ENCODE assay signal across 23 cellular contexts in genomic region chr21:26236281-26236680, GRCh38.
DNase-seq lines count a peak whose midpoint lies in the region; ATAC-seq and TF ChIP-seq lines count a peak whose summit lies in the region.
"Had no signal": no experiment of that assay in that cellular context is flagged by ENCODE, and none has a peak within 500 bp of the region (broad histone marks: within the 10 kb centered on the region; RNA-seq: fewer than 3 reads in every experiment).

No MANE protein-coding gene starts in this region.

- no peak overlapping the region for H2AK5ac ChIP-seq in mesendoderm (ENCODE audit: low read length)

- H3K4me3 ChIP-seq in mammary epithelial cell (replicated peaks in 1 of 3; ENCODE audit: insufficient read depth in 1 of 3, low read depth in 2 of 3, low read length in 3 of 3) = no peak overlapping the region
- H3K4me3 ChIP-seq in adipocyte (ENCODE audit: low read length) = peak overlapping the region; percentile 45
- H3K4me3 ChIP-seq in mesendoderm (ENCODE audit: low read length) = no peak overlapping the region
- H3K4me3 ChIP-seq: K562, SJSA1 had no signal

- no peak overlapping the region for H3K23ac ChIP-seq in mesendoderm (ENCODE audit: low read length)

- H3K9me3 ChIP-seq in mammary epithelial cell (replicated peaks; ENCODE audit: insufficient read depth, low read length) (no peaks in the 10 kb centered on the region), adipocyte (ENCODE audit: control insufficient read depth, low read length) (no peaks in the 10 kb centered on the region)
- H3K9me3 ChIP-seq: SJSA1 had no signal

- no peaks in the 10 kb centered on the region for H3K9me3 Mint-ChIP-seq in MCF 10A (ENCODE audit: unreplicated experiment)

- H3K4me1 ChIP-seq in mammary epithelial cell (ENCODE audit: insufficient read depth, low read length) (no peaks in the 10 kb centered on the region), adipocyte (ENCODE audit: control insufficient read depth, insufficient read depth, low read length) (peaks cover 20% of the 10 kb centered on the region), mesendoderm (ENCODE audit: control insufficient read depth, low read depth, low read length) (no peaks in the 10 kb centered on the region)
- H3K4me1 ChIP-seq: SJSA1 had no signal

- no peak overlapping the region for H2BK120ac ChIP-seq in mesendoderm (ENCODE audit: low read depth, low read length)

- DNase-seq in mammary epithelial cell = peak; percentile 4
- DNase-seq in MCF 10A (ENCODE audit: unreplicated experiment) = no peak
- DNase-seq in adipocyte (ENCODE audit: low read depth) = peak; percentile 3
- DNase-seq in mesendoderm = no peak
- DNase-seq in Kasumi-1 (lab: John Stamatoyannopoulos, UW) = no peak
- DNase-seq in activated CD4-positive, alpha-beta T cell treated with anti-CD3 and anti-CD28 coated beads, Interleukin-2, amount 50 U/mL, for 4 hours = no peak
- DNase-seq: 8988T; AML-193; Calu3; CD8-positive, alpha-beta memory T cell; DMS153; H9; MV-4-11; NCI-H1105 treated with DMSO at 0.1 percent for 48 hours; NCI-H2029 treated with DMSO at 0.1 percent for 48 hours; NCI-H2171 treated with DMSO at 0.1 percent for 48 hours; NCI-H524 treated with DMSO at 0.1 percent for 48 hours; NCI-H82 had no signal

- intact Hi-C loops in mammary epithelial cell (cut with micrococcal nuclease) (no loop called here), MCF 10A (cut with micrococcal nuclease) (no loop called here)

- H3K4me2 ChIP-seq in mammary epithelial cell (ENCODE audit: insufficient read depth, low read depth, low read length) = no peak overlapping the region
- no peak overlapping the region for H3K4me2 ChIP-seq in mesendoderm (ENCODE audit: low read length)

- no peaks in the 10 kb centered on the region for H3K27me3 Mint-ChIP-seq in MCF 10A (ENCODE audit: insufficient read depth, unreplicated experiment)
- H3K27me3 Mint-ChIP-seq: CD8-positive, alpha-beta memory T cell had no signal

- TF ChIP-seq CTCF in mammary epithelial cell (conservative IDR thresholded peaks at IDR 0.05 in 1 of 2, IDR thresholded peaks at IDR 0.05 in 1 of 2; ENCODE audit: extremely low read depth in 1 of 2, insufficient read depth in 1 of 2, low read depth in 1 of 2, low read length in 2 of 2) = no peak
- no peak for TF ChIP-seq CTCF in MCF 10A (IDR thresholded peaks at IDR 0.05; ENCODE audit: unreplicated experiment)

- H3K36me3 ChIP-seq in mammary epithelial cell (ENCODE audit: insufficient read depth, low read length) (no peaks in the 10 kb centered on the region), adipocyte (ENCODE audit: control insufficient read depth, insufficient read depth, low read length, severe bottlenecking) (no peaks in the 10 kb centered on the region), mesendoderm (ENCODE audit: control insufficient read depth, insufficient read depth, low read length) (no peaks in the 10 kb centered on the region)
- H3K36me3 ChIP-seq: SJSA1 had no signal

- H3K56ac ChIP-seq in mesendoderm (ENCODE audit: low read length) = no peak overlapping the region

- H3K9ac ChIP-seq in mammary epithelial cell (ENCODE audit: insufficient read depth, low read length) (no peak overlapping the region), adipocyte (ENCODE audit: low read length) (no peak overlapping the region), mesendoderm (ENCODE audit: low read length) (no peak overlapping the region)

- no peak overlapping the region for H3K27ac ChIP-seq in mammary epithelial cell (ENCODE audit: insufficient read depth, low read depth, low read length)
- H3K27ac ChIP-seq in mesendoderm (ENCODE audit: low read depth, low read length) = no peak overlapping the region
- H3K27ac ChIP-seq: C4-2B, SJSA1 had no signal

- H4K5ac ChIP-seq in mesendoderm (ENCODE audit: low read length) = no peak overlapping the region

- no peaks in the 10 kb centered on the region for H3K36me3 Mint-ChIP-seq in MCF 10A (ENCODE audit: insufficient read depth, unreplicated experiment)
- H3K36me3 Mint-ChIP-seq: CD8-positive, alpha-beta memory T cell had no signal

- no peak overlapping the region for H2AFZ ChIP-seq in mammary epithelial cell (ENCODE audit: low read depth, low read length)

- H3K4me1 Mint-ChIP-seq in MCF 10A (ENCODE audit: insufficient read depth, unreplicated experiment) = peaks cover 12% of the 10 kb centered on the region
- H3K4me1 Mint-ChIP-seq: CD8-positive, alpha-beta memory T cell had no signal

- WGBS in mammary epithelial cell (ENCODE audit: low coverage, missing lambda C conversion rate) = 91% methylated on average over 4 of the region's 4 CpGs
- no CpG with 5 or more reads among the region's 4 CpGs for WGBS in mesendoderm (ENCODE audit: extremely low coverage, insufficient coverage, low lambda C conversion rate)

- ATAC-seq in SK-N-SH treated with all-trans-retinoic acid at 6 μM for 48 hours = no peak
- ATAC-seq: HepG2, K562 had no signal

- H4K8ac ChIP-seq in mesendoderm (ENCODE audit: low read depth, low read length) = no peak overlapping the region

- no peak overlapping the region for H3K27ac Mint-ChIP-seq in MCF 10A (ENCODE audit: low read depth, unreplicated experiment)
- H3K27ac Mint-ChIP-seq: CD8-positive, alpha-beta memory T cell; H9 had no signal

- no peaks in the 10 kb centered on the region for H3K79me1 ChIP-seq in mesendoderm (ENCODE audit: low read length)

- H2BK5ac ChIP-seq in mesendoderm (ENCODE audit: low read length) = no peak overlapping the region

- no peak overlapping the region for H3K4ac ChIP-seq in mesendoderm (ENCODE audit: low read depth, low read length)

- H3K4me3 Mint-ChIP-seq in MCF 10A (ENCODE audit: unreplicated experiment) = no peak overlapping the region
- H3K4me3 Mint-ChIP-seq: CD8-positive, alpha-beta memory T cell; H9 had no signal

- POLR2A ChIA-PET in MCF 10A (lab: Yijun Ruan, JAX) = no interaction called here

- in situ Hi-C loops in mammary epithelial cell (cut with MboI; ENCODE audit: low sequenced_read_pairs in 2 of 2) = no loop called here

- H3K27me3 ChIP-seq in mammary epithelial cell (ENCODE audit: insufficient read depth, low read length) (no peaks in the 10 kb centered on the region), adipocyte (replicated peaks; ENCODE audit: control insufficient read depth, insufficient read depth, low read length) (no peaks in the 10 kb centered on the region), mesendoderm (ENCODE audit: insufficient read depth, low read length, poor library complexity) (no peaks in the 10 kb centered on the region)
- H3K27me3 ChIP-seq: SJSA1 had no signal

- H3K18ac ChIP-seq in mesendoderm (ENCODE audit: low read length) = peak overlapping the region; percentile 16

- no TSS peak for BruUV-seq in mammary epithelial cell (replicated peaks; lab: Mats Ljungman, UMichigan)
- no TSS peak for BruUV-seq in MCF 10A (replicated peaks; lab: Mats Ljungman, UMichigan)

- no peak overlapping the region for H2BK15ac ChIP-seq in mesendoderm (replicated peaks; ENCODE audit: low read depth)

- dilution Hi-C loops in mammary epithelial cell (cut with HindIII; ENCODE audit: low sequenced_read_pairs) = no loop called here

- no peaks in the 10 kb centered on the region for H4K20me1 ChIP-seq in mammary epithelial cell (ENCODE audit: insufficient read depth, low read length)

- H3K79me2 ChIP-seq in mammary epithelial cell (ENCODE audit: insufficient read depth, low read length) (no peaks in the 10 kb centered on the region), mesendoderm (ENCODE audit: control insufficient read depth, insufficient read depth, low read length) (no peaks in the 10 kb centered on the region)

- CTCF ChIA-PET in mammary epithelial cell (lab: Charles Lee; ENCODE audit: low non-redundant PET) = no interaction called here
- CTCF ChIA-PET in MCF 10A (lab: Yijun Ruan, JAX) = interaction anchor here (0.7 to 1.0 kb wide), 3 partner anchors 9 to 478 kb away, joined by 3 to 5 read pairs (median 4); no protein-coding TSS in a partner anchor

TF ChIP-seq in SK-N-SH treated with all-trans-retinoic acid at 6 μM for 48 hours, 23 proteins besides CTCF, POLR2A, EP300 and RAD21 (continues in another document):
- TF ChIP-seq SNAI2 (CRISPR knock-in tag; IDR thresholded peaks at IDR 0.05) = no peak
- TF ChIP-seq PATZ1 (CRISPR knock-in tag; IDR thresholded peaks at IDR 0.05; ENCODE audit: borderline replicate concordance) = no peak
- TF ChIP-seq ZNF70 (CRISPR knock-in tag; IDR thresholded peaks at IDR 0.05) = no peak
- no peak for TF ChIP-seq ZC3H10 (CRISPR knock-in tag; IDR thresholded peaks at IDR 0.05)
- TF ChIP-seq ZNF565 (CRISPR knock-in tag; conservative IDR thresholded peaks at IDR 0.05; ENCODE audit: low read depth) = no peak
- no peak for TF ChIP-seq ARNTL (CRISPR knock-in tag; IDR thresholded peaks at IDR 0.05; ENCODE audit: borderline replicate concordance, low read depth)
- TF ChIP-seq ZFP30 (CRISPR knock-in tag; IDR thresholded peaks at IDR 0.05) = no peak
- no peak for TF ChIP-seq GLIS3 (CRISPR knock-in tag; IDR thresholded peaks at IDR 0.05)
- TF ChIP-seq RARB (CRISPR knock-in tag; IDR thresholded peaks at IDR 0.05) = no peak
- no peak for TF ChIP-seq BACH2 (CRISPR knock-in tag; IDR thresholded peaks at IDR 0.05; ENCODE audit: borderline replicate concordance)
- no peak for TF ChIP-seq ZFP3 (CRISPR knock-in tag; IDR thresholded peaks at IDR 0.05)
- TF ChIP-seq CSDC2 (CRISPR knock-in tag; IDR thresholded peaks at IDR 0.05) = no peak

Comparison
In these comparisons a context has a peak if more than half of its experiments do, and no peak if none do; other contexts are left out.
1. DNase-seq: peak in mammary epithelial cell (single experiment) and adipocyte (single experiment); none in MCF 10A (single experiment), mesendoderm (single experiment), Kasumi-1 (0 of 2) and activated CD4-positive, alpha-beta T cell treated with anti-CD3 and anti-CD28 coated beads, Interleukin-2, amount 50 U/mL, for 4 hours (0 of 2).